ENCODE assay signal across 16 cellular contexts in genomic region chr2:137943948-137944347, GRCh38. TPM values are rescaled to one million over a fixed set of nuclear protein-coding genes. Genes with fewer than 3 reads are reported as not detected.
DNase-seq lines count a peak whose midpoint lies in the region; ATAC-seq and TF ChIP-seq lines count a peak whose summit lies in the region.
"Had no signal": no experiment of that assay in that cellular context is flagged by ENCODE, and none has a peak within 500 bp of the region (broad histone marks: within the 10 kb centered on the region; RNA-seq: fewer than 3 reads in every experiment).

No MANE protein-coding gene starts in this region.

- peak; percentile 20; the same call in 1 of the 2 replicates for TF ChIP-seq CTCF in BE2C (IDR thresholded peaks at IDR 0.05; ENCODE audit: low read depth, low read length)
- TF ChIP-seq CTCF in HFFc6 (IDR thresholded peaks at IDR 0.05): peak; percentile 48; the same call in 1 of the 2 replicates
- TF ChIP-seq CTCF in RWPE2 (IDR thresholded peaks at IDR 0.05; ENCODE audit: poor library complexity, severe bottlenecking): peak; percentile 6
- TF ChIP-seq CTCF in fibroblast of mammary gland (conservative IDR thresholded peaks at IDR 0.05; ENCODE audit: control insufficient read depth, insufficient read depth, low read depth, low read length): peak; percentile 6

- H3K4me1 Mint-ChIP-seq in HFFc6 (ENCODE audit: low read depth): no peaks in the 10 kb centered on the region
- H3K4me1 Mint-ChIP-seq in activated T-helper 1 cell treated with anti-CD3 and anti-CD28 coated beads, Interleukin-12 subunit alpha, Interleukin-12 subunit beta, Interleukin-2, Interleukin-4 antibody, amounts not matched to agents 30 ng/mL and 10 ng/mL and 1 ng/mL, durations not matched to agents 14 hours and 24 hours and 36 hours (ENCODE audit: low read depth): no peaks in the 10 kb centered on the region

- H3K4me3 ChIP-seq in BE2C (ENCODE audit: low read depth, low read length): no peak overlapping the region
- no peak overlapping the region for H3K4me3 ChIP-seq in RWPE2 (ENCODE audit: severe bottlenecking)
- no peak overlapping the region for H3K4me3 ChIP-seq in fibroblast of mammary gland (ENCODE audit: control insufficient read depth, low read depth, low read length)
- H3K4me3 ChIP-seq: Peyer's patch had no signal

- no peaks in the 10 kb centered on the region for H3K36me3 ChIP-seq in BE2C
- H3K36me3 ChIP-seq in RWPE2 (ENCODE audit: low read depth): no peaks in the 10 kb centered on the region
- H3K36me3 ChIP-seq: Peyer's patch had no signal

- H3K4me1 ChIP-seq in BE2C (no peaks in the 10 kb centered on the region), RWPE2 (ENCODE audit: insufficient read depth, poor library complexity, severe bottlenecking) (no peaks in the 10 kb centered on the region)

- H3K9me3 ChIP-seq in BE2C (no peaks in the 10 kb centered on the region), RWPE2 (ENCODE audit: severe bottlenecking) (no peaks in the 10 kb centered on the region)
- H3K9me3 ChIP-seq: Peyer's patch had no signal

- H3K27ac Mint-ChIP-seq in HFFc6: no peak overlapping the region
- H3K27ac Mint-ChIP-seq in activated T-helper 1 cell treated with anti-CD3 and anti-CD28 coated beads, Interleukin-12 subunit alpha, Interleukin-12 subunit beta, Interleukin-2, Interleukin-4 antibody, amounts not matched to agents 30 ng/mL and 10 ng/mL and 1 ng/mL, durations not matched to agents 14 hours and 24 hours and 36 hours: no peak overlapping the region

- no peak overlapping the region for H3K27ac ChIP-seq in RWPE2 (ENCODE audit: poor library complexity, severe bottlenecking)
- H3K27ac ChIP-seq: KMS-11 had no signal

- H3K4me3 Mint-ChIP-seq in HFFc6: no peak overlapping the region
- no peak overlapping the region for H3K4me3 Mint-ChIP-seq in activated T-helper 1 cell treated with anti-CD3 and anti-CD28 coated beads, Interleukin-12 subunit alpha, Interleukin-12 subunit beta, Interleukin-2, Interleukin-4 antibody, amounts not matched to agents 30 ng/mL and 10 ng/mL and 1 ng/mL, durations not matched to agents 14 hours and 24 hours and 36 hours
- H3K4me3 Mint-ChIP-seq: CD14-positive monocyte had no signal

- H3K27me3 ChIP-seq in BE2C (no peaks in the 10 kb centered on the region), RWPE2 (ENCODE audit: insufficient read depth, poor library complexity, severe bottlenecking) (no peaks in the 10 kb centered on the region)
- H3K27me3 ChIP-seq: Peyer's patch had no signal

- no peak for DNase-seq in BE2C
- DNase-seq in HFFc6: no peak
- no peak for DNase-seq in RWPE2 (ENCODE audit: low spot score)
- DNase-seq in fibroblast of mammary gland (ENCODE audit: low read depth): no peak
- DNase-seq in DMS 273 (lab: John Stamatoyannopoulos, UW; ENCODE audit: unreplicated experiment): no peak
- DNase-seq in activated T-helper 1 cell treated with anti-CD3 and anti-CD28 coated beads, Interleukin-12 subunit alpha, Interleukin-12 subunit beta, Interleukin-2, Interleukin-4 antibody, amounts not matched to agents 30 ng/mL and 10 ng/mL and 1 ng/mL, durations not matched to agents 14 hours and 24 hours and 36 hours (ENCODE audit: low spot score): no peak
- no peak for DNase-seq in NCI-H69 (lab: John Stamatoyannopoulos, UW)
- DNase-seq: COR-L47, NCI-H187 treated with DMSO at 0.1 percent for 48 hours, NCI-H446, NCI-H774, Peyer's patch, SIG-M5 had no signal

- H3K27me3 Mint-ChIP-seq in HFFc6 (ENCODE audit: insufficient read depth): peaks cover 10% of the 10 kb centered on the region
- H3K27me3 Mint-ChIP-seq in activated T-helper 1 cell treated with anti-CD3 and anti-CD28 coated beads, Interleukin-12 subunit alpha, Interleukin-12 subunit beta, Interleukin-2, Interleukin-4 antibody, amounts not matched to agents 30 ng/mL and 10 ng/mL and 1 ng/mL, durations not matched to agents 14 hours and 24 hours and 36 hours (ENCODE audit: insufficient read depth): no peaks in the 10 kb centered on the region

- H3K9me3 Mint-ChIP-seq in HFFc6: no peaks in the 10 kb centered on the region
- no peaks in the 10 kb centered on the region for H3K9me3 Mint-ChIP-seq in activated T-helper 1 cell treated with anti-CD3 and anti-CD28 coated beads, Interleukin-12 subunit alpha, Interleukin-12 subunit beta, Interleukin-2, Interleukin-4 antibody, amounts not matched to agents 30 ng/mL and 10 ng/mL and 1 ng/mL, durations not matched to agents 14 hours and 24 hours and 36 hours
- H3K9me3 Mint-ChIP-seq: CD14-positive monocyte had no signal

- no peaks in the 10 kb centered on the region for H3K36me3 Mint-ChIP-seq in HFFc6 (ENCODE audit: low read depth)
- H3K36me3 Mint-ChIP-seq in activated T-helper 1 cell treated with anti-CD3 and anti-CD28 coated beads, Interleukin-12 subunit alpha, Interleukin-12 subunit beta, Interleukin-2, Interleukin-4 antibody, amounts not matched to agents 30 ng/mL and 10 ng/mL and 1 ng/mL, durations not matched to agents 14 hours and 24 hours and 36 hours (ENCODE audit: low read depth): no peaks in the 10 kb centered on the region
- H3K36me3 Mint-ChIP-seq: CD14-positive monocyte had no signal

- intact Hi-C loops in activated T-helper 1 cell treated with anti-CD3 and anti-CD28 coated beads, Interleukin-12 subunit alpha, Interleukin-12 subunit beta, Interleukin-2, Interleukin-4 antibody, amounts not matched to agents 30 ng/mL and 10 ng/mL and 1 ng/mL, durations not matched to agents 14 hours and 24 hours and 36 hours (cut with micrococcal nuclease): loop anchor here (10.0 kb wide), 1 partner anchor 431 kb away; no protein-coding TSS in a partner anchor

- no peak for ATAC-seq in RWPE2 (ENCODE audit: low read depth)
- ATAC-seq in HG03378 (IDR thresholded peaks at IDR 0.05; ENCODE audit: unreplicated experiment): no peak

RNA-seq across cellular contexts. Expression of gene HNMT, which starts 20.3 kb away (rescaled TPM):
- polyA plus RNA-seq in BE2C (2012; ENCODE audit: insufficient read depth, insufficient read length, low read depth): 0.96 TPM
- 1 to 10 TPM in 1 of 6 experiments, under 1 TPM in 5; 0.36 to 1.2 (median 0.63) TPM for total RNA-seq in HFFc6 (2021; fragmentation: NEBNext Ultra II Directional; extraction: Animal tissue kit (Norgen Biotek cat#: 25700))
- total RNA-seq in activated T-helper 1 cell treated with anti-CD3 and anti-CD28 coated beads, Interleukin-12 subunit alpha, Interleukin-12 subunit beta, Interleukin-2, Interleukin-4 antibody, amounts not matched to agents 30 ng/mL and 10 ng/mL and 1 ng/mL, durations not matched to agents 14 hours and 24 hours and 36 hours: not detected in 2 replicates
